ENCODE assay signal across 7 cellular contexts in the genomic region with DNA sequence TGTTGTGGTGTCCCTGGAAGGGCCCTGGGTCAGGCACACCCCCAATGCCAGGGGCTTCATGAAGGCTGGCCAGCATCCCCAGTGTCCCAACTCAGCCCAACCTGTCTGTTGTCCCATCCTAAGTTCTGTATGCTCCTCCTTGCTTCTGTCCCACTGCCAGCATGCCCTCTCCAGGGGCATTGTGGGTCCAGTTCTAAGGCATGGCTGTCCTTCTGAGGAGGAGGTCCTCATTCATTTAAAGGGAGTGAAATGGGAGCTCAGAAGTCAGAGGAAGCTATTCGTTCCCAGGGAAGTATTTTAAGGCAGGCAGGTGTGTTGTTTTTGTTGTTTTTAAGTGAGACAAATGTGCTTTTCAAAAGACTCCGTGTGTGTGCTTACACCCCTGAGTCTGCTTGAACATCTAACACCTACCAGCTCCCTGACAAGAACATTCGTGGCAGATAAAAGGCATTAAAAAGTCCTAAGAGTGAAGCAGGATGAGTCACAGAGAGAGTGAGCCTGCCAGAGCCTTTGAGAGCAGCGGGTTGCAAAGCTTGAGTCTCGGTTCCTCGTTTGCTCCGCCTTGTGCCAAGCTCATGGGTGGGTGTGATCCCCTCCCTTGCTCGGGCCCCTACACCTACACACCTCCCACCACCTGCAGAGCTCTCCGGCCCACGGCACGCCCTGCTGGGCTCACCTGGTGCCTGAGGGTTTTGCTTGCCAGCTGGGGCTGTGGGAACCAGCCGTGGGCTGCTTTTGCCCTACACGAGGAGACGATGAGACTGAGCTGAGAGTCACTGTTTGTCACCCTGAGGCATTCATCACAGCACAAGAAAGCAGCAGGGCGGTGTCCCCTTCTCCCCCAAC.
DNase-seq lines count a peak whose midpoint lies in the region; ATAC-seq and TF ChIP-seq lines count a peak whose summit lies in the region.

No MANE protein-coding gene starts in this region.

- ATAC-seq in GM18858 (IDR thresholded peaks at IDR 0.05; ENCODE audit: unreplicated experiment) (peak; percentile 89), naive B cell (ENCODE audit: low read depth in 2 of 2) (peak; percentile 93 to 94)

- TF ChIP-seq CTCF in NB4 (IDR thresholded peaks at IDR 0.05; ENCODE audit: low read depth, low read length): no peak

- TF ChIP-seq POLR2A in NB4 (IDR thresholded peaks at IDR 0.05; ENCODE audit: extremely low read depth, insufficient read length): no peak

- peak; percentile 56 for DNase-seq in H7
- DNase-seq in NB4 (ENCODE audit: low read depth): peak; percentile 3
- DNase-seq in activated naive CD4-positive, alpha-beta T cell treated with anti-CD3 and anti-CD28 coated beads, Interleukin-2, amount 10 ng/mL, durations not matched to agents 7 days and 5 days: peak; percentile 33
- peak; percentile 70 for DNase-seq in naive B cell
- DNase-seq in cortex of kidney (lab: John Stamatoyannopoulos, UW): no peak
- DNase-seq in KG1 (lab: John Stamatoyannopoulos, UW): no peak

- H3K27ac Mint-ChIP-seq in activated naive CD4-positive, alpha-beta T cell treated with anti-CD3 and anti-CD28 coated beads, Interleukin-2, amount 10 ng/mL, durations not matched to agents 7 days and 5 days: no peak overlapping the region
- H3K27ac Mint-ChIP-seq in naive B cell: peak overlapping the region; percentile 31 to 92 (median 76)

- peaks cover 24% of the 10 kb centered on the region for H3K4me1 Mint-ChIP-seq in activated naive CD4-positive, alpha-beta T cell treated with anti-CD3 and anti-CD28 coated beads, Interleukin-2, amount 10 ng/mL, durations not matched to agents 7 days and 5 days
- H3K4me1 Mint-ChIP-seq in naive B cell: peaks cover 22 to 41% (median 22%) of the 10 kb centered on the region in 3 donors

- no peaks in the 10 kb centered on the region for H3K36me3 Mint-ChIP-seq in activated naive CD4-positive, alpha-beta T cell treated with anti-CD3 and anti-CD28 coated beads, Interleukin-2, amount 10 ng/mL, durations not matched to agents 7 days and 5 days
- no peaks in the 10 kb centered on the region for H3K36me3 Mint-ChIP-seq in naive B cell

- no peaks in the 10 kb centered on the region for H3K36me3 ChIP-seq in H7 (replicated peaks; ENCODE audit: control insufficient read depth, insufficient read depth, low read length)

- CTCF ChIA-PET in activated naive CD4-positive, alpha-beta T cell treated with anti-CD3 and anti-CD28 coated beads, Interleukin-2, amount 10 ng/mL, durations not matched to agents 7 days and 5 days (lab: Charles Lee): no interaction called here

- H3K4me3 ChIP-seq in H7 (ENCODE audit: insufficient read depth, low read depth, low read length): no peak overlapping the region
- H3K4me3 ChIP-seq in NB4 (ENCODE audit: low read depth, low read length): no peak overlapping the region

- H3K9me3 Mint-ChIP-seq in activated naive CD4-positive, alpha-beta T cell treated with anti-CD3 and anti-CD28 coated beads, Interleukin-2, amount 10 ng/mL, durations not matched to agents 7 days and 5 days: no peaks in the 10 kb centered on the region
- H3K9me3 Mint-ChIP-seq in naive B cell: no peaks in the 10 kb centered on the region

- no peaks in the 10 kb centered on the region; the same call in 1 of the 2 replicates for H3K27me3 ChIP-seq in H7 (ENCODE audit: control insufficient read depth, insufficient read depth, low read length)

- H3K27me3 Mint-ChIP-seq in activated naive CD4-positive, alpha-beta T cell treated with anti-CD3 and anti-CD28 coated beads, Interleukin-2, amount 10 ng/mL, durations not matched to agents 7 days and 5 days: peaks cover 45% of the 10 kb centered on the region
- H3K27me3 Mint-ChIP-seq in naive B cell: peaks cover under 1 to 27% (median 21%) of the 10 kb centered on the region in 3 donors

- H3K4me3 Mint-ChIP-seq in activated naive CD4-positive, alpha-beta T cell treated with anti-CD3 and anti-CD28 coated beads, Interleukin-2, amount 10 ng/mL, durations not matched to agents 7 days and 5 days: no peak overlapping the region
- peak overlapping the region in 7 of 8 donors; percentile 57 to 87 (median 74) for H3K4me3 Mint-ChIP-seq in naive B cell

Comparison
In these comparisons a context has a peak if more than half of its experiments do, and no peak if none do; other contexts are left out.
1. DNase-seq: peak in H7 (single experiment), NB4 (single experiment), activated naive CD4-positive, alpha-beta T cell treated with anti-CD3 and anti-CD28 coated beads, Interleukin-2, amount 10 ng/mL, durations not matched to agents 7 days and 5 days (single experiment) and naive B cell (single experiment); none in cortex of kidney (single experiment) and KG1 (single experiment).